ENCODE assay signal across 1 cellular context in genomic region chr10:53601260-53601875, GRCh38.
TF ChIP-seq lines count a peak whose summit lies in the region.

No MANE protein-coding gene starts in this region.

TF ChIP-seq in WTC11, 78 proteins besides CTCF, POLR2A, EP300 and RAD21 (continued from another document):
- TF ChIP-seq STAT6 (CRISPR knock-in tag; conservative IDR thresholded peaks at IDR 0.05; ENCODE audit: low read depth) = no peak
- no peak for TF ChIP-seq MLX (CRISPR knock-in tag; IDR thresholded peaks at IDR 0.05)
- no peak for TF ChIP-seq PRRX2 (CRISPR knock-in tag; IDR thresholded peaks at IDR 0.05)
- no peak for TF ChIP-seq AFF4 (CRISPR knock-in tag; IDR thresholded peaks at IDR 0.05; ENCODE audit: borderline replicate concordance)
- no peak for TF ChIP-seq OVOL2 (CRISPR knock-in tag; IDR thresholded peaks at IDR 0.05; ENCODE audit: borderline replicate concordance)
- no peak for TF ChIP-seq FOXK1 (CRISPR knock-in tag; IDR thresholded peaks at IDR 0.05)
- TF ChIP-seq TCF7 (CRISPR knock-in tag; IDR thresholded peaks at IDR 0.05; ENCODE audit: low read depth) = no peak
- no peak for TF ChIP-seq ATF6 (CRISPR knock-in tag; IDR thresholded peaks at IDR 0.05)
- TF ChIP-seq ZMAT4 (CRISPR knock-in tag; IDR thresholded peaks at IDR 0.05) = no peak
- no peak for TF ChIP-seq HMGXB4 (CRISPR knock-in tag; IDR thresholded peaks at IDR 0.05)
- no peak for TF ChIP-seq ATF2 (CRISPR knock-in tag; IDR thresholded peaks at IDR 0.05; ENCODE audit: borderline replicate concordance, low read depth)
- no peak for TF ChIP-seq GTF2I (CRISPR knock-in tag; conservative IDR thresholded peaks at IDR 0.05)
- TF ChIP-seq ATF3 (CRISPR knock-in tag; conservative IDR thresholded peaks at IDR 0.05) = no peak
